ENCODE assay signal across 6 cellular contexts in genomic region chr9:109729513-109729912, GRCh38.
"Had no signal": no experiment of that assay in that cellular context is flagged by ENCODE, and none has a peak within 500 bp of the region (broad histone marks: within the 10 kb centered on the region; RNA-seq: fewer than 3 reads in every experiment).

No MANE protein-coding gene starts in this region.

- H2AFZ ChIP-seq: GM23338 had no signal

- H3K27ac ChIP-seq: HL-60 had no signal

- H3K4me2 ChIP-seq: GM23338 had no signal

- DNase-seq: H9, HCEC 1CT, HFFc6, IMR-90 had no signal

- H3K4me3 ChIP-seq: GM23338 had no signal
